1 cellular context compared by ENCODE assay signal in the genomic region with DNA sequence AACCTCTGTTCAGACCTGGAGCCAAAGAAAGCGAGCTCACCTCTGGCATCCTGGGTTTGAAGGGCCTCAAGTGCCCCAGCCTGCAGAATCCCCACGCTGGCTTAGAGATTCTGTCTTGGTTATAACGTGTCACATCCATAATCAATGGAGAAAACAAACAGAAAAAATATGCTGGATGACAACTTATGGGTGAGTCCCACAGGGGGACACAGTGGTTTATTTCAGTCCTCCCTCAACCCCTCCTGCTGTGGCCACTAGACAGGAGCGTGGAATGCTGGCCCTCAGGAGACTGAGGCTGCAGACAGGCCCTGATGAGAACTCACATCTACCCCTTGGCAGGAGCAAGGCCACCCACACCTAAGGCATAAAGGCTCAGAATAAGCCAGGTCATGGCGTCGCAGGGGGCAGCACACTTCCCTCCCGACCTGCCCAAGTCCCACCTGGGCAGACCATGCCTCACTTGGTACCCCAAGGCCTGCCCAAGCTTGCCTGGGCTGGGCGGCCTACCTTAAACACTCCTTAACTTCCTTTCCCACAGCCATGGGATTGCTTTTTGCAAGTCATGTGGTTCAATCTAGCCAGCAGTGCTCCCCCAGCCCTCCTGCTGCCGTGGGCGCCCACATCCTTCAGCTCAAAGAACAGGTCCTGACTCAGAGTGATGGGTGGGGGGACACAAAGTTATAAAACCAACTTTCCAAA.
TF ChIP-seq lines count a peak whose summit lies in the region.

No MANE protein-coding gene starts in this region.

TF ChIP-seq in SK-N-SH, 30 proteins besides CTCF, POLR2A, EP300 and RAD21 (continued from another document):
- TF ChIP-seq, protein P1, sequence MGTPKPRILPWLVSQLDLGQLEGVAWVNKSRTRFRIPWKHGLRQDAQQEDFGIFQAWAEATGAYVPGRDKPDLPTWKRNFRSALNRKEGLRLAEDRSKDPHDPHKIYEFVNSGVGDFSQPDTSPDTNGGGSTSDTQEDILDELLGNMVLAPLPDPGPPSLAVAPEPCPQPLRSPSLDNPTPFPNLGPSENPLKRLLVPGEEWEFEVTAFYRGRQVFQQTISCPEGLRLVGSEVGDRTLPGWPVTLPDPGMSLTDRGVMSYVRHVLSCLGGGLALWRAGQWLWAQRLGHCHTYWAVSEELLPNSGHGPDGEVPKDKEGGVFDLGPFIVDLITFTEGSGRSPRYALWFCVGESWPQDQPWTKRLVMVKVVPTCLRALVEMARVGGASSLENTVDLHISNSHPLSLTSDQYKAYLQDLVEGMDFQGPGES (IDR thresholded peaks at IDR 0.05; ENCODE audit: low read depth, low read length): no peak
- TF ChIP-seq TEAD4 (IDR thresholded peaks at IDR 0.05; ENCODE audit: borderline replicate concordance, insufficient read depth): no peak
- TF ChIP-seq FOXJ3 (CRISPR knock-in tag; IDR thresholded peaks at IDR 0.05): no peak
- TF ChIP-seq TCF12 (IDR thresholded peaks at IDR 0.05): no peak
- no peak for TF ChIP-seq RFX5 (IDR thresholded peaks at IDR 0.05; ENCODE audit: low read length)
- TF ChIP-seq NRF1 (IDR thresholded peaks at IDR 0.05; ENCODE audit: low read depth, low read length): no peak
- TF ChIP-seq ELF1 (IDR thresholded peaks at IDR 0.05): no peak
- TF ChIP-seq FOSL2 (IDR thresholded peaks at IDR 0.05; ENCODE audit: borderline replicate concordance, low read depth): no peak
- TF ChIP-seq POLR2AphosphoS5 (IDR thresholded peaks at IDR 0.05; ENCODE audit: low read depth, low read length): no peak
- TF ChIP-seq SMC3 (IDR thresholded peaks at IDR 0.05; ENCODE audit: low read depth, low read length): no peak
- TF ChIP-seq JUND (IDR thresholded peaks at IDR 0.05): no peak
- TF ChIP-seq PBX3 (IDR thresholded peaks at IDR 0.05): no peak
- TF ChIP-seq MXI1 (IDR thresholded peaks at IDR 0.05; ENCODE audit: low read depth, low read length): no peak
- no peak for TF ChIP-seq CHD2 (IDR thresholded peaks at IDR 0.05; ENCODE audit: low read length, partially characterized antibody)
- no peak for TF ChIP-seq EZH2phosphoT487 (IDR thresholded peaks at IDR 0.05; ENCODE audit: borderline replicate concordance, low read depth)
- no peak for TF ChIP-seq GABPA (IDR thresholded peaks at IDR 0.05; ENCODE audit: low read depth)
